Comparison of ENCODE assay signal across 1 cellular context in genomic region chr22:29154364-29155048, GRCh38.
TF ChIP-seq lines count a peak whose summit lies in the region.

No MANE protein-coding gene starts in this region.

TF ChIP-seq in K562, 482 proteins besides CTCF, POLR2A, EP300 and RAD21 (continued from another document):
- TF ChIP-seq MLLT1 (IDR thresholded peaks at IDR 0.05) (peak in 1 of 2 experiments; percentile 65; a peak in 1 of 4 replicates), KDM1A (IDR thresholded peaks at IDR 0.05) (no peak), SMC3 (conservative IDR thresholded peaks at IDR 0.05; ENCODE audit: insufficient read depth, low read depth, low read length) (peak; percentile 77), POLR2G (IDR thresholded peaks at IDR 0.05; ENCODE audit: low read depth, low read length) (peak; percentile 61), MAZ (CRISPR knock-in tag; conservative IDR thresholded peaks at IDR 0.05 in 1 of 2, IDR thresholded peaks at IDR 0.05 in 1 of 2) (peak in 1 of 2 experiments; percentile 16; a peak in 2 of 4 replicates), ZFX (CRISPR knock-in tag; IDR thresholded peaks at IDR 0.05) (0 out of 2 replicates have a peak, but pooled peaks have one; percentile 35), ZNF766 (CRISPR knock-in tag; conservative IDR thresholded peaks at IDR 0.05) (peak; percentile 53; the same call in 1 of the 2 replicates), EGR1 (conservative IDR thresholded peaks at IDR 0.05) (peak; percentile 36), SOX6 (IDR thresholded peaks at IDR 0.05) (0 out of 2 replicates have a peak, but pooled peaks have one; percentile 18), IRF1 (CRISPR knock-in tag; IDR thresholded peaks at IDR 0.05; ENCODE audit: borderline replicate concordance) (no peak), REST (CRISPR knock-in tag; IDR thresholded peaks at IDR 0.05; ENCODE audit: low read depth) (peak; percentile 47; the same call in 1 of the 2 replicates), RCOR1 (IDR thresholded peaks at IDR 0.05; ENCODE audit: borderline replicate concordance in 1 of 2, low read depth in 2 of 2, low read length in 2 of 2) (peak in 1 of 2 experiments; percentile 50; a peak in 1 of 4 replicates), BRD9 (IDR thresholded peaks at IDR 0.05; ENCODE audit: low read depth, partially characterized antibody) (no peak), STAG1 (CRISPR knock-in tag; IDR thresholded peaks at IDR 0.05; ENCODE audit: borderline replicate concordance) (peak; percentile 33; the same call in 1 of the 2 replicates), ZNF512 (tag; IDR thresholded peaks at IDR 0.05) (no peak), NCOA1 (IDR thresholded peaks at IDR 0.05; ENCODE audit: low read depth) (no peak), YY1 (IDR thresholded peaks at IDR 0.05; ENCODE audit: borderline replicate concordance in 1 of 3, control insufficient read depth in 1 of 3, extremely low read depth in 1 of 3, insufficient read depth in 3 of 3, insufficient read length in 1 of 3, insufficient replicate concordance in 2 of 3, low read depth in 1 of 3, low read length in 2 of 3) (peak in 2 of 3 experiments; percentile 57 to 67), NCOR1 (IDR thresholded peaks at IDR 0.05) (no peak), AFF4 (CRISPR knock-in tag; IDR thresholded peaks at IDR 0.05) (no peak), ESRRA (IDR thresholded peaks at IDR 0.05; ENCODE audit: borderline replicate concordance, low read depth) (peak; percentile 78; the same call in 1 of the 2 replicates), NRF1 (conservative IDR thresholded peaks at IDR 0.05 in 1 of 2, IDR thresholded peaks at IDR 0.05 in 1 of 2) (peak; percentile 39 to 40; a peak in 1 of 4 replicates), SP2 (IDR thresholded peaks at IDR 0.05; ENCODE audit: extremely low read depth, low read depth, low read length, poor library complexity, severe bottlenecking) (no peak), CBX2 (IDR thresholded peaks at IDR 0.05; ENCODE audit: insufficient read depth, low read length, poor library complexity, severe bottlenecking) (no peak), ZNF592 (IDR thresholded peaks at IDR 0.05) (peak; percentile 60; the same call in 1 of the 2 replicates), ZBTB7A (IDR thresholded peaks at IDR 0.05; ENCODE audit: borderline replicate concordance, control insufficient read depth, low read depth, low read length) (peak; percentile 76; the same call in 1 of the 2 replicates), RBFOX2 (IDR thresholded peaks at IDR 0.05; ENCODE audit: low read depth, low read length) (peak; percentile 69), SMAD2 (IDR thresholded peaks at IDR 0.05; ENCODE audit: low read depth, low read length) (no peak), GTF2B (IDR thresholded peaks at IDR 0.05; ENCODE audit: extremely low read depth, insufficient read length) (no peak), CTBP1 (IDR thresholded peaks at IDR 0.05; ENCODE audit: borderline replicate concordance) (peak; percentile 33; the same call in 1 of the 2 replicates), CCNT2 (IDR thresholded peaks at IDR 0.05; ENCODE audit: borderline replicate concordance, extremely low read depth, insufficient read length, low read depth, low read length) (peak; percentile 20), ZNF197 (CRISPR knock-in tag; IDR thresholded peaks at IDR 0.05; ENCODE audit: low read depth) (no peak), VEZF1 (CRISPR knock-in tag; IDR thresholded peaks at IDR 0.05) (peak; percentile 53), TFAP4 (CRISPR knock-in tag; IDR thresholded peaks at IDR 0.05; ENCODE audit: borderline replicate concordance) (peak; percentile 71; the same call in 1 of the 2 replicates), ARID2 (IDR thresholded peaks at IDR 0.05) (peak; percentile 53; the same call in 1 of the 2 replicates), XRCC5 (IDR thresholded peaks at IDR 0.05; ENCODE audit: low read depth, low read length) (0 out of 2 replicates have a peak, but pooled peaks have one; percentile 27), ETV5 (CRISPR knock-in tag; IDR thresholded peaks at IDR 0.05; ENCODE audit: low read depth) (peak; percentile 46; the same call in 1 of the 2 replicates), ID3 (CRISPR knock-in tag; IDR thresholded peaks at IDR 0.05) (no peak), ID3 (tag; IDR thresholded peaks at IDR 0.05) (peak; percentile 32; the same call in 1 of the 2 replicates)
TF ChIP-seq in K562: peak in this region for 30.
